27 cellular contexts compared by ENCODE assay signal in the genomic region with DNA sequence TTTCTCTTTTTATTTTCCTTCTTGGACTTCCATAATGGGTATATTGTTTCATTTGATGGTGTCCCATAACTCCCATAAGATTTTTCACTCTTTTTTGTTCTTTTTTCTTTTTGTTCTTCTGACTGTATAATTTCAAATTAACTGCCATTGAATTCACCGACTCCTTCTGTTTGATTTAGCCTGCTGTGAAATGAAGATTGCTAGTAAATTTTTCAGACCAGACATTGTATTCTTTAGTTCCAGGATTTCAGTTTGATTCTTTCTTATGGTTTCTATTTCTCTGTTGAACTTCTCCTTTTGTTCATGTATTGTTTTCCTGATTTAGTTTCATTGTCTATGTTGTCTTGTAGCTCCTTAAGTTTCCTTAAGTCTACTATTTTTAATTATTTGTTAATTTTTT.
"Had no signal": no experiment of that assay in that cellular context is flagged by ENCODE, and none has a peak within 500 bp of the region (broad histone marks: within the 10 kb centered on the region; RNA-seq: fewer than 3 reads in every experiment).

No MANE protein-coding gene starts in this region.

- H3K27ac Mint-ChIP-seq: activated CD8-positive, alpha-beta T cell treated with anti-CD3 and anti-CD28 coated beads for 36 hours; activated naive CD8-positive, alpha-beta T cell; activated T-helper 17 cell treated with anti-CD3 and anti-CD28 coated beads, Interleukin-2, amount 50 U/mL, for 72 hours; dendritic cell treated with granulocyte-macrophage colony-stimulating factor and Interleukin-4, amounts not matched to agents 40 ng/mL and 50 ng/mL, for 4 days; endodermal cell; WTC11 had no signal

- H3K4me1 ChIP-seq: heart left ventricle had no signal

- H3K36me3 ChIP-seq: brain microvascular endothelial cell, heart left ventricle had no signal

- H3K27ac ChIP-seq: brain microvascular endothelial cell, coronary artery, dorsolateral prefrontal cortex, heart left ventricle, VCaP had no signal

- H3K4me3 Mint-ChIP-seq: activated CD8-positive, alpha-beta T cell treated with anti-CD3 and anti-CD28 coated beads for 36 hours; activated naive CD8-positive, alpha-beta T cell; activated T-cell treated with anti-CD3 and anti-CD28 coated beads, Interleukin-2, amount 50 U/mL, for 4 hours; activated T-helper 17 cell treated with anti-CD3 and anti-CD28 coated beads, Interleukin-2, amount 50 U/mL, for 72 hours; central memory CD8-positive, alpha-beta T cell; dendritic cell treated with granulocyte-macrophage colony-stimulating factor and Interleukin-4, amounts not matched to agents 40 ng/mL and 50 ng/mL, for 4 days; endodermal cell; WTC11 had no signal

- DNase-seq: activated CD4-positive, alpha-beta T cell treated with anti-CD3 and anti-CD28 coated beads for 1 hour; activated CD4-positive, alpha-beta T cell treated with anti-CD3 and anti-CD28 coated beads for 48 hours; activated CD4-positive, alpha-beta T cell treated with anti-CD3 and anti-CD28 coated beads, Interleukin-2, amount 50 U/mL, for 1 hour; activated CD4-positive, alpha-beta T cell treated with anti-CD3 and anti-CD28 coated beads, Interleukin-2, amount 50 U/mL, for 48 hours; activated CD8-positive, alpha-beta memory T cell treated with anti-CD3 and anti-CD28 coated beads for 24 hours; activated CD8-positive, alpha-beta T cell treated with anti-CD3 and anti-CD28 coated beads for 36 hours; activated effector memory CD4-positive, alpha-beta T cell treated with Interleukin-2 at 50 U/mL for 16 hours; activated gamma-delta T cell treated with Interleukin-2 at 50 U/mL for 16 hours; activated naive CD4-positive, alpha-beta T cell treated with anti-CD3 and anti-CD28 coated beads, Interleukin-2, amount 50 U/mL, for 16 hours; activated naive CD4-positive, alpha-beta T cell treated with Interleukin-2 at 50 U/mL for 16 hours; activated T-cell treated with anti-CD3 and anti-CD28 coated beads, Interleukin-2, amount 50 U/mL, for 4 hours; amniotic stem cell; anterior cingulate cortex; brain microvascular endothelial cell; dorsolateral prefrontal cortex; effector memory CD4-positive, alpha-beta T cell; endodermal cell; foreskin fibroblast; heart left ventricle; T-helper 2 cell had no signal

- H3K4me1 Mint-ChIP-seq: activated T-helper 17 cell treated with anti-CD3 and anti-CD28 coated beads, Interleukin-2, amount 50 U/mL, for 72 hours; central memory CD8-positive, alpha-beta T cell; endodermal cell; WTC11 had no signal

- H3K27me3 Mint-ChIP-seq: activated CD8-positive, alpha-beta T cell treated with anti-CD3 and anti-CD28 coated beads for 36 hours; activated T-helper 17 cell treated with anti-CD3 and anti-CD28 coated beads, Interleukin-2, amount 50 U/mL, for 72 hours; central memory CD8-positive, alpha-beta T cell; dendritic cell treated with granulocyte-macrophage colony-stimulating factor and Interleukin-4, amounts not matched to agents 40 ng/mL and 50 ng/mL, for 4 days had no signal

- H3K4me3 ChIP-seq: coronary artery, dorsolateral prefrontal cortex, heart left ventricle had no signal
